Comparison of ENCODE assay signal across 20 cellular contexts in genomic region chr1:24110642-24111263, GRCh38. TPM values are rescaled to one million over a fixed set of nuclear protein-coding genes. Genes with fewer than 3 reads are reported as not detected.
DNase-seq lines count a peak whose midpoint lies in the region; ATAC-seq and TF ChIP-seq lines count a peak whose summit lies in the region.
"Had no signal": no experiment of that assay in that cellular context is flagged by ENCODE, and none has a peak within 500 bp of the region (broad histone marks: within the 10 kb centered on the region; RNA-seq: fewer than 3 reads in every experiment).

No MANE protein-coding gene starts in this region.

- H3K4ac ChIP-seq in mesenchymal stem cell (ENCODE audit: low read depth in 1 of 2, low read length in 2 of 2): no peak overlapping the region

- ATAC-seq in HG02870 (IDR thresholded peaks at IDR 0.05; ENCODE audit: unreplicated experiment) (no peak), esophagus mucosa (no peak)
- ATAC-seq: effector memory CD8-positive, alpha-beta T cell; left lung; stimulated activated naive CD8-positive, alpha-beta T cell treated with anti-CD3 and anti-CD28 coated beads, Interleukin-15, amount 100 ng/mL, for 72 hours had no signal

- CTCF ChIA-PET in HEK293 (lab: Yijun Ruan, JAX): interaction anchor here (0.6 to 1.8 kb wide), 6 partner anchors 39 to 340 kb away, joined by 3 to 5 read pairs (median 4); no protein-coding TSS in a partner anchor

- no peaks in the 10 kb centered on the region for H3K79me1 ChIP-seq in mesenchymal stem cell (replicated peaks; ENCODE audit: low read length, poor library complexity, severe bottlenecking)

- no peaks in the 10 kb centered on the region for H3K4me1 ChIP-seq in HEK293 (ENCODE audit: control insufficient read depth, insufficient read depth, low read length)
- H3K4me1 ChIP-seq in esophagus squamous epithelium: peaks cover 12 to 54% (median 34%) of the 10 kb centered on the region in 3 donors
- H3K4me1 ChIP-seq in mesenchymal stem cell (ENCODE audit: control insufficient read depth, insufficient read depth, low read depth, low read length): peaks cover 27% of the 10 kb centered on the region
- H3K4me1 ChIP-seq in testis: peaks cover 26% of the 10 kb centered on the region
- H3K4me1 ChIP-seq in Karpas-422 (ENCODE audit: low read length): no peaks in the 10 kb centered on the region

- no peak overlapping the region for H3K18ac ChIP-seq in mesenchymal stem cell (ENCODE audit: low read depth in 1 of 2, low read length in 2 of 2)

- H2BK15ac ChIP-seq in mesenchymal stem cell (ENCODE audit: low read depth, poor library complexity, severe bottlenecking): no peak overlapping the region

- H3K36me3 ChIP-seq in HEK293 (ENCODE audit: control insufficient read depth in 2 of 2, insufficient read depth in 1 of 2, low read length in 2 of 2): no peaks in the 10 kb centered on the region
- no peaks in the 10 kb centered on the region for H3K36me3 ChIP-seq in esophagus squamous epithelium
- no peaks in the 10 kb centered on the region for H3K36me3 ChIP-seq in mesenchymal stem cell (ENCODE audit: control insufficient read depth in 1 of 2, insufficient read depth in 2 of 2, low read depth in 1 of 2, low read length in 2 of 2)
- H3K36me3 ChIP-seq in testis (ENCODE audit: low read depth, missing control alignments): no peaks in the 10 kb centered on the region
- no peaks in the 10 kb centered on the region for H3K36me3 ChIP-seq in Karpas-422 (ENCODE audit: insufficient read depth, low read length)
- H3K36me3 ChIP-seq: adrenal gland, left lung had no signal

- no peaks in the 10 kb centered on the region for H3K79me2 ChIP-seq in Karpas-422 (ENCODE audit: low read length)

- H3K9ac ChIP-seq in mesenchymal stem cell (ENCODE audit: low read length): peak overlapping the region; percentile 43
- H3K9ac ChIP-seq in Karpas-422 (ENCODE audit: low read length): no peak overlapping the region

- H2BK12ac ChIP-seq in mesenchymal stem cell (ENCODE audit: low read length in 2 of 2): no peak overlapping the region

- no peaks in the 10 kb centered on the region for H4K20me1 ChIP-seq in Karpas-422 (ENCODE audit: insufficient read depth, low read depth, low read length)

- no peak overlapping the region for H2AK5ac ChIP-seq in mesenchymal stem cell (ENCODE audit: low read length, severe bottlenecking)

- H3K27ac ChIP-seq in HEK293 (ENCODE audit: extremely low read depth, low read depth, low read length) (no peak overlapping the region), esophagus squamous epithelium (peak overlapping the region; percentile 35 to 79 (median 52)), mesenchymal stem cell (ENCODE audit: low read length, poor library complexity, severe bottlenecking) (no peak overlapping the region), testis (peak overlapping the region; percentile 55 to 83), Karpas-422 (ENCODE audit: low read length) (no peak overlapping the region)
- H3K27ac ChIP-seq: adrenal gland, left lung had no signal

- intact Hi-C loops in esophagus squamous epithelium (cut with DNase I): no loop called here
- intact Hi-C loops in testis (cut with DNase I; ENCODE audit: low total_unique reads): no loop called here

- H2BK5ac ChIP-seq in mesenchymal stem cell (ENCODE audit: low read depth, low read length, poor library complexity, severe bottlenecking): no peak overlapping the region

- H3K27me3 ChIP-seq in esophagus squamous epithelium: peaks cover 0 to 9% (median 0%) of the 10 kb centered on the region in 4 donors
- peaks cover 12 to 17% of the 10 kb centered on the region in 2 experiments for H3K27me3 ChIP-seq in mesenchymal stem cell (ENCODE audit: control insufficient read depth in 1 of 2, insufficient read depth in 1 of 2, low read length in 2 of 2)
- H3K27me3 ChIP-seq in testis: no peaks in the 10 kb centered on the region
- H3K27me3 ChIP-seq in Karpas-422 (ENCODE audit: low read length): no peaks in the 10 kb centered on the region
- H3K27me3 ChIP-seq: adrenal gland had no signal

- H3K23ac ChIP-seq in mesenchymal stem cell (ENCODE audit: low read length in 2 of 2): no peak overlapping the region

- no peak overlapping the region for H3K4me2 ChIP-seq in mesenchymal stem cell (ENCODE audit: low read length, poor library complexity, severe bottlenecking)
- H3K4me2 ChIP-seq in Karpas-422 (ENCODE audit: low read depth, low read length, poor library complexity, severe bottlenecking): no peak overlapping the region

- no peak overlapping the region for H2BK120ac ChIP-seq in mesenchymal stem cell (ENCODE audit: low read depth, low read length)

- H4K8ac ChIP-seq in mesenchymal stem cell (ENCODE audit: low read length): no peak overlapping the region

- H2AFZ ChIP-seq in mesenchymal stem cell (ENCODE audit: low read depth, low read length): no peak overlapping the region
- no peak overlapping the region for H2AFZ ChIP-seq in Karpas-422 (ENCODE audit: low read length)

- no peaks in the 10 kb centered on the region for H3K9me3 ChIP-seq in HEK293 (ENCODE audit: control insufficient read depth, insufficient read depth, low read depth, low read length)
- no peaks in the 10 kb centered on the region for H3K9me3 ChIP-seq in esophagus squamous epithelium
- H3K9me3 ChIP-seq in mesenchymal stem cell (ENCODE audit: control insufficient read depth, low read length): no peaks in the 10 kb centered on the region
- H3K9me3 ChIP-seq in testis: no peaks in the 10 kb centered on the region
- no peaks in the 10 kb centered on the region for H3K9me3 ChIP-seq in Karpas-422 (ENCODE audit: low read length)
- H3K9me3 ChIP-seq: adrenal gland, left lung had no signal

- H3K9me2 ChIP-seq in Karpas-422 (replicated peaks; ENCODE audit: insufficient read depth, low read length): no peaks in the 10 kb centered on the region

- no peak overlapping the region for H3K14ac ChIP-seq in mesenchymal stem cell (ENCODE audit: low read length in 2 of 2)

- H3K4me3 ChIP-seq in HEK293 (ENCODE audit: low read depth, low read length) (no peak overlapping the region), esophagus squamous epithelium (no peak overlapping the region), mesenchymal stem cell (ENCODE audit: insufficient read depth in 1 of 2, low read depth in 1 of 2, low read length in 2 of 2) (no peak overlapping the region), testis (no peak overlapping the region), Karpas-422 (ENCODE audit: low read length) (no peak overlapping the region)
- H3K4me3 ChIP-seq: adrenal gland, left lung had no signal

- TF ChIP-seq POLR2A in esophagus squamous epithelium (IDR thresholded peaks at IDR 0.05) (no peak), testis (IDR thresholded peaks at IDR 0.05) (no peak)

- TF ChIP-seq CTCF in HEK293 (tag by site-specific recombination; IDR thresholded peaks at IDR 0.05) (no peak), esophagus squamous epithelium (IDR thresholded peaks at IDR 0.05) (no peak), testis (IDR thresholded peaks at IDR 0.05) (no peak)

- no peak overlapping the region for H4K91ac ChIP-seq in mesenchymal stem cell (ENCODE audit: low read length)

- DNase-seq in esophagus squamous epithelium (lab: John Stamatoyannopoulos, UW) (no peak), mesenchymal stem cell (no peak), testis (peak; percentile 63), Karpas-422 (no peak), UCSD-AML1 (lab: John Stamatoyannopoulos, UW; ENCODE audit: unreplicated experiment) (no peak)
- DNase-seq: activated CD4-positive, CD25-positive, alpha-beta regulatory T cell; adrenal gland; COR-L47; effector memory CD8-positive, alpha-beta T cell; left lung; MM.1S; naive B cell; NCI-H187; NCI-H446 treated with DMSO at 0.1 percent for 48 hours; SIG-M5; stimulated activated naive CD8-positive, alpha-beta T cell treated with anti-CD3 and anti-CD28 coated beads, Interleukin-15, amount 100 ng/mL, for 72 hours had no signal

- 31 to 43% methylated on average over 3 to 12 of the region's 14 CpGs for WGBS in esophagus squamous epithelium, 2 donors
- 81% methylated on average over 14 of the region's 14 CpGs for WGBS in mesenchymal stem cell
- WGBS in testis, 2 donors: 35 to 53% methylated on average over 11 to 14 of the region's 14 CpGs

- POLR2A ChIA-PET in HEK293 (lab: Yijun Ruan, JAX): no interaction called here

TF ChIP-seq in HEK293, 187 proteins besides CTCF, POLR2A, EP300 and RAD21:
- TF ChIP-seq GLIS2 (tag by site-specific recombination; IDR thresholded peaks at IDR 0.05) (peak; percentile 16; the same call in 1 of the 2 replicates), TCF7L2 (IDR thresholded peaks at IDR 0.05; ENCODE audit: borderline replicate concordance, low read depth, low read length) (no peak)

RNA-seq across cellular contexts. Expression of gene MYOM3, which starts 1.2 kb away (rescaled TPM):
- total RNA-seq in esophagus squamous epithelium: 1 to 10 TPM in 1 of 4 donors, under 1 TPM in 3; 0.30 to 1.1 (median 0.56) TPM
- not detected for polyA plus RNA-seq in mesenchymal stem cell (2013, experiment 1 of 2)
- polyA plus RNA-seq in mesenchymal stem cell (2013, experiment 2 of 2): not detected
- 10 to 100 TPM; 26.8 to 39.5 TPM for total RNA-seq in testis
- 22.4 TPM for polyA plus RNA-seq in testis (ENCODE audit: insufficient read depth, low read depth, low replicate concordance)
- 0.88 TPM for total RNA-seq in esophagus mucosa
- total RNA-seq in Karpas-422 (2014; rRNA removed; shearing (Covaris generic); ENCODE audit: low replicate concordance): not detected in 2 replicates
- total RNA-seq: activated CD8-positive, alpha-beta memory T cell treated with anti-CD3 and anti-CD28 coated beads for 36 hours had no signal

RNA-seq across cellular contexts. Expression of gene IL22RA1, which starts 32.2 kb away (rescaled TPM):
- total RNA-seq in esophagus squamous epithelium (10 to 100 TPM in 2 of 4 donors, 1 to 10 TPM in 2; 3.6 to 16.0 (median 10.5) TPM), testis (under 1 TPM; 0.31 to 0.93 TPM), esophagus mucosa (10.7 TPM)
- not detected for polyA plus RNA-seq in mesenchymal stem cell (2013, experiment 1 of 2)
- polyA plus RNA-seq in mesenchymal stem cell (2013, experiment 2 of 2): not detected
- polyA plus RNA-seq in testis (ENCODE audit: insufficient read depth, low read depth, low replicate concordance): 0.95 TPM
- total RNA-seq in Karpas-422 (2014; rRNA removed; shearing (Covaris generic); ENCODE audit: low replicate concordance): not detected in 2 replicates
- total RNA-seq: activated CD8-positive, alpha-beta memory T cell treated with anti-CD3 and anti-CD28 coated beads for 36 hours had no signal

Comparison
In these comparisons a context has a peak if more than half of its experiments do, and no peak if none do; other contexts are left out.
1. H3K27ac ChIP-seq: peak in esophagus squamous epithelium (4 of 4) and testis (2 of 2); none in HEK293 (single experiment), mesenchymal stem cell (single experiment) and Karpas-422 (single experiment).
2. RNA of gene MYOM3, which starts 1.2 kb away (total RNA-seq): 26.8 to 39.5 TPM in testis; 0.88 TPM in esophagus mucosa (single experiment), 0.30 to 1.1 TPM in esophagus squamous epithelium and not detected in Karpas-422; every median in the first group is over 10 times any median in the second.